21 cellular contexts compared by ENCODE assay signal in the genomic region with DNA sequence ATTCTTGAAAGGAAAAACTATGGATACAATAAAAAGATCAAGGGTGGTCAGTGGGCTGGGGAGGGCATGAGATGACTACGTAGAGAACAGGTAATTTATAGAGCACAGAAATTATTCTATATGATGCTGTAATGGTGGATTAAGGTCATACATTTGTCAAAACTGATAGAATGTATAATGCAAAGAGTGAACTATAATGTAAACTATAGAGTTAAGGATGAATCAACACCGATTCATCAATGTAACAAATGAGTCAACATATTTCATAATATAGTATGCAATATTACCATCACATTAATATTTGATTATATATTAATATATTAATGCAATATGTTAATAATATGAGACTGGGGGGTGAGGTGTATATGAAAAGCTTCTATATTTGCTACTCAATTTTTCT.
DNase-seq lines count a peak whose midpoint lies in the region; ATAC-seq and TF ChIP-seq lines count a peak whose summit lies in the region.
"Had no signal": no experiment of that assay in that cellular context is flagged by ENCODE, and none has a peak within 500 bp of the region (broad histone marks: within the 10 kb centered on the region; RNA-seq: fewer than 3 reads in every experiment).

No MANE protein-coding gene starts in this region.

- peak; percentile 51 for DNase-seq in PC-3
- peak; percentile 31 for DNase-seq in epithelial cell of esophagus (ENCODE audit: low read depth)
- DNase-seq in stimulated activated naive CD8-positive, alpha-beta T cell treated with anti-CD3 and anti-CD28 coated beads, Interleukin-15, Interleukin-2, amounts not matched to agents 100 U/mL and 50 U/mL, for 24 hours: no peak
- DNase-seq in NCI-H1694 treated with DMSO at 0.1 percent for 48 hours (lab: John Stamatoyannopoulos, UW): no peak
- DNase-seq: ACHN; AML-193; BE2C; CD4-positive, alpha-beta T cell; CD8-positive, alpha-beta memory T cell; DMS 273 treated with DMSO at 0.1 percent for 48 hours; DMS79; EL; GDM1; GM23248; H7; HCEC 1CT had no signal

- TF ChIP-seq CTCF in PC-3 (conservative IDR thresholded peaks at IDR 0.05; ENCODE audit: low read depth, low read length): no peak
- TF ChIP-seq CTCF in VCaP (conservative IDR thresholded peaks at IDR 0.05): no peak
- TF ChIP-seq CTCF in epithelial cell of esophagus (IDR thresholded peaks at IDR 0.05; ENCODE audit: insufficient read depth, low read depth, low read length, missing control alignments): no peak

- H3F3A ChIP-seq in PC-3 (ENCODE audit: low read length, unreplicated experiment): no peaks in the 10 kb centered on the region

- H3K36me3 ChIP-seq in PC-3 (ENCODE audit: low read depth, low read length): no peaks in the 10 kb centered on the region
- H3K36me3 ChIP-seq: BE2C; BLaER1 treated with 17β-estradiol and CSF1 and Interleukin-3, amounts not matched to agents 10 nM and 100 nM had no signal

- no peaks in the 10 kb centered on the region for H3K27me3 ChIP-seq in PC-3 (ENCODE audit: low read length)
- H3K27me3 ChIP-seq: BE2C; BLaER1 treated with 17β-estradiol and CSF1 and Interleukin-3, amounts not matched to agents 10 nM and 100 nM had no signal

- no peaks in the 10 kb centered on the region for H4K20me1 ChIP-seq in PC-3 (ENCODE audit: low read length)
- H4K20me1 ChIP-seq: BLaER1 treated with 17β-estradiol and CSF1 and Interleukin-3, amounts not matched to agents 10 nM and 100 nM had no signal

- H3K9ac ChIP-seq in PC-3 (ENCODE audit: low read length): no peak overlapping the region
- H3K9ac ChIP-seq: BLaER1 treated with 17β-estradiol and CSF1 and Interleukin-3, amounts not matched to agents 10 nM and 100 nM; GM23248 had no signal

- ATAC-seq in PC-3 (peak; percentile 55), HG03571 (IDR thresholded peaks at IDR 0.05; ENCODE audit: unreplicated experiment) (no peak)
- no peak for ATAC-seq in stimulated activated naive CD8-positive, alpha-beta T cell treated with anti-CD3 and anti-CD28 coated beads, Interleukin-15, Interleukin-2, amounts not matched to agents 100 U/mL and 50 U/mL, for 24 hours
- ATAC-seq: A549, GM12878 had no signal

- no peaks in the 10 kb centered on the region for H3K79me2 ChIP-seq in PC-3 (ENCODE audit: low read length)

- CTCF ChIA-PET in PC-3 (lab: Charles Lee): no interaction called here

- H3K27ac ChIP-seq in PC-3 (ENCODE audit: low read length) (peak overlapping the region; percentile 85), VCaP (peak overlapping the region; percentile 70)
- H3K27ac ChIP-seq: A549; BLaER1 treated with 17β-estradiol and CSF1 and Interleukin-3, amounts not matched to agents 10 nM and 100 nM; GM23248 had no signal

- intact Hi-C loops in PC-3 (cut with micrococcal nuclease): loop anchor here (5.0 kb wide), 1 partner anchor 48 kb away; no protein-coding TSS in a partner anchor

- peaks cover 18% of the 10 kb centered on the region; the same call in 1 of the 2 replicates for H3K4me1 ChIP-seq in PC-3 (ENCODE audit: insufficient read depth, low read length)
- H3K4me1 ChIP-seq: A549 had no signal

- BruUV-seq in PC-3 (replicated peaks; lab: Mats Ljungman, UMichigan): no TSS peak

- H3K4me2 ChIP-seq in PC-3 (ENCODE audit: low read length): 0 out of 2 replicates have a peak overlapping the region, but pooled peaks have one; percentile 31
- H3K4me2 ChIP-seq: A549; BLaER1 treated with 17β-estradiol and CSF1 and Interleukin-3, amounts not matched to agents 10 nM and 100 nM had no signal

- no peak overlapping the region for H2AFZ ChIP-seq in PC-3 (ENCODE audit: low read length)
- H2AFZ ChIP-seq: GM23248 had no signal

- POLR2A ChIA-PET in PC-3 (lab: Charles Lee; ENCODE audit: unreplicated experiment): no interaction called here

- H3K9me2 ChIP-seq in PC-3 (replicated peaks; ENCODE audit: low read length): no peaks in the 10 kb centered on the region

- H3K4me3 ChIP-seq in PC-3 (ENCODE audit: low read length) (no peak overlapping the region), epithelial cell of esophagus (ENCODE audit: low read length) (no peak overlapping the region)
- H3K4me3 ChIP-seq: A549; BLaER1 treated with 17β-estradiol and CSF1 and Interleukin-3, amounts not matched to agents 10 nM and 100 nM; GM12878; GM23248 had no signal

- no peaks in the 10 kb centered on the region for H3K9me3 ChIP-seq in PC-3 (ENCODE audit: low read length)
- H3K9me3 ChIP-seq: A549; BE2C; BLaER1 treated with 17β-estradiol and CSF1 and Interleukin-3, amounts not matched to agents 10 nM and 100 nM had no signal

Comparison
In these comparisons a context has a peak if more than half of its experiments do, and no peak if none do; other contexts are left out.
1. DNase-seq: peak in PC-3 (single experiment) and epithelial cell of esophagus (single experiment); none in stimulated activated naive CD8-positive, alpha-beta T cell treated with anti-CD3 and anti-CD28 coated beads, Interleukin-15, Interleukin-2, amounts not matched to agents 100 U/mL and 50 U/mL, for 24 hours (single experiment) and NCI-H1694 treated with DMSO at 0.1 percent for 48 hours (single experiment).